In the genomic region with DNA sequence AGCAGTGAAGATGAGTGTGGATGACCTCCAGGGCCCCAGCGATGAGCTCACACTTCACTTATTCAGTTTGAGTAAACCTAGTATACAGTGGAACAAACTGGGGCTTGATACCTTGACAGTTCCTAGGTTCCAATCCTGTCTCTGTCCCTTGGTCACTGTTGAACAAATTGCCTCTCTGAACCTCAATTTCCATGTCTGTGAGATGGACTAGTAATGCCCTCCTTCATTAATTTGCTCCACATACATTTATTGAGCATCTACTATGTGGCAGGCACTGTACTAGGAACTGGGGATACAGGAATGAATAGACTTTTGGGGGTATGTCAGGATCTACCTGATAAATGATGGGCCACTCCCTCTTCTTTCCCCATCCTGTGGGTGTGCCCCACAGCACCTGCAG, we compare ENCODE assay signal across 22 cellular contexts. TPM values are rescaled to one million over a fixed set of nuclear protein-coding genes. Genes with fewer than 3 reads are reported as not detected.
"Had no signal": no experiment of that assay in that cellular context is flagged by ENCODE, and none has a peak within 500 bp of the region (broad histone marks: within the 10 kb centered on the region; RNA-seq: fewer than 3 reads in every experiment).

No MANE protein-coding gene starts in this region.

- H3K9me3 ChIP-seq: left lung, mucosa of descending colon, ovary, right atrium auricular region, stomach, suprapubic skin, thoracic aorta, tibial artery, vagina had no signal

- H3K36me3 ChIP-seq: left lung, ovary, right atrium auricular region, stomach, suprapubic skin, thoracic aorta, tibial artery, vagina had no signal

- H3K4me2 ChIP-seq: smooth muscle cell had no signal

- H3K4me3 ChIP-seq: left lung, lung, mucosa of descending colon, ovary, right atrium auricular region, smooth muscle cell, stomach, suprapubic skin, thoracic aorta, tibial artery, vagina had no signal

- ATAC-seq: naive thymus-derived CD4-positive, alpha-beta T cell; natural killer cell treated with Interleukin-12 subunit alpha and Interleukin-12 subunit beta and Interleukin-15 and Interleukin-18, amount 100 ng/mL, for 72 hours; stimulated activated naive B cell treated with anti-CD40 and anti-IgM and Interleukin-4, amounts not matched to agents 10 μg/mL and 1 μg/mL and 100 μg/mL, for 72 hours; stimulated activated naive CD8-positive, alpha-beta T cell treated with anti-CD3 and anti-CD28 coated beads, Interleukin-15, Interleukin-2, amounts not matched to agents 100 U/mL and 50 U/mL, for 24 hours had no signal

- DNase-seq: immature natural killer cell; kidney; midbrain; naive thymus-derived CD4-positive, alpha-beta T cell; stimulated activated CD4-positive, alpha-beta T cell treated with anti-CD3 and anti-CD28 coated beads, Interleukin-15, amount 100 ng/mL, for 24 hours; stimulated activated CD4-positive, alpha-beta T cell treated with anti-CD3 and anti-CD28 coated beads, Interleukin-2, amount 100 ng/mL, for 24 hours; stimulated activated CD4-positive, alpha-beta T cell treated with anti-CD3 and anti-CD28 coated beads, Interleukin-4, amount 100 ng/mL, for 1 hour; stimulated activated naive B cell treated with anti-CD40 and anti-IgM and Interleukin-4, amounts not matched to agents 10 μg/mL and 1 μg/mL and 100 μg/mL, for 72 hours; stimulated activated naive CD8-positive, alpha-beta T cell treated with anti-CD3 and anti-CD28 coated beads, Interleukin-15, Interleukin-2, amounts not matched to agents 100 U/mL and 50 U/mL, for 24 hours had no signal

- H3K4me1 ChIP-seq: vagina had no signal

- FAIRE-seq: islet of Langerhans, kidney had no signal

- H3K27me3 ChIP-seq: ovary, right atrium auricular region, stomach, suprapubic skin, vagina had no signal

- H3K27ac ChIP-seq: left lung, ovary, suprapubic skin, thoracic aorta, tibial artery, vagina had no signal

RNA-seq across cellular contexts. Expression of gene SDC3, which starts 57.3 kb away (rescaled TPM):
- polyA plus RNA-seq: immature natural killer cell had no signal
